17 cellular contexts compared by ENCODE assay signal in the genomic region with DNA sequence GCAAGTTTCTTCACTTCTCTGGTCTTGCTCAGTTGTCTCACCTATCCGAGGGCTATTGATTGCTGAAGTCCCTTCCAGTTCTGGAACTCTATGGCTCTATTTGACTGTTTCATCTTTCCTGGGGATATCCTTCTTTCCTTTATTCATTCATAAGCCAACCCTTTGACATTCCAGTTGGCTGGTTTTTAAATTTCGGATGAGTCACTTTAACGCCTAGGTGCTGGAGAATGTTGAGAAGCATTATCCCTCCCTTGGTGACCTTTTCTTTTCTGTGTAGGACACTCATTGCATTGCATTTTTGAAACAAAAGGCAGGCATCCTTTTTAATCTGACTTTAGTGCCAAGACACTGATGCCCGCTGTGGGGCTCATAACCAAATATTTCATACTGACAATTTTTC.
DNase-seq lines count a peak whose midpoint lies in the region; FAIRE-seq lines count a peak whose summit lies in the region.
"Had no signal": no experiment of that assay in that cellular context is flagged by ENCODE, and none has a peak within 500 bp of the region (broad histone marks: within the 10 kb centered on the region; RNA-seq: fewer than 3 reads in every experiment).

No MANE protein-coding gene starts in this region.

- DNase-seq in Daoy (ENCODE audit: low read depth), result peak; percentile 22
- DNase-seq in HS-27A (ENCODE audit: low read depth), result peak; percentile 56
- DNase-seq in RPMI7951 (ENCODE audit: low read depth), result peak; percentile 38
- peak; percentile 39 for DNase-seq in urothelium cell line (ENCODE audit: low spot score)
- no peak for DNase-seq in SK-N-DZ (ENCODE audit: low spot score)
- DNase-seq in NCI-H1048 (lab: John Stamatoyannopoulos, UW), result no peak
- DNase-seq in inferior parietal cortex (ENCODE audit: extremely low spot score), result no peak
- DNase-seq: CD4-positive, CD25-positive, alpha-beta regulatory T cell; CD8-positive, alpha-beta memory T cell; DMS 273 treated with DMSO at 0.1 percent for 48 hours; DMS79; GF-D8; H9 had no signal

- FAIRE-seq in urothelium cell line (lab: Jason Lieb, UNC), result no peak
- FAIRE-seq: A204.1, D721Med, GM12891, GM18507 had no signal

Comparison
In these comparisons a context has a peak if more than half of its experiments do, and no peak if none do; other contexts are left out.
1. DNase-seq: peak in Daoy (single experiment), HS-27A (single experiment), RPMI7951 (single experiment) and urothelium cell line (single experiment); none in SK-N-DZ (single experiment), NCI-H1048 (single experiment) and inferior parietal cortex (single experiment).